In the genomic region with DNA sequence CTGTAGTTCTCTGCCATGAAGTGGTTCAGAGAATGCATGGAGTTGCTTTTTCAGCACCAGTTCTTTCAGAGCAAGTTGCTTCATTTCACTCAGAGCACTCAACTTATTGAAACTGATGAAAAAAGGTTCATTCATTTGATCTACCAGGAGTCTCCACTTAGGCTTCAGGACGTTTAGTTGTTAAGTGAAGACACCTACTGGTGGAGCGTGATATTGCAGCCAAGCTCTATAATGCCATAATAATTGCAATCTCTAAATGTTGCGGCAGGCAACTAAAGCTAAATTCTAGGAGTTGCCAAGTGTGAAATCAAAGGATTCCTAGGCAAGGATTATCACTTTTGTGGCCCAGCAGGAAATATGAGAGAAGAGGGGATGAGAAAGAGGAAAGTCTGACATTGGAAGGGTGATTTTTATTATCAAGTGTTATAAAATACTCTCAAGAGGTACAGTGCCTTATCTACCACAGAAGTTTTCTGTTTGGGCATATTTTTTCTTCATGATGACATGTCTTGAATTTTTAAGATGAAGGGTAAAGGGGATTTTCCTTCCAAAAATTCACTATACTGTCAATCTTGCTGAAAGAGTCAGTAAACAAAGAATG, we compare ENCODE assay signal across 8 cellular contexts.
DNase-seq lines count a peak whose midpoint lies in the region; ATAC-seq, FAIRE-seq and TF ChIP-seq lines count a peak whose summit lies in the region.

No MANE protein-coding gene starts in this region.

- no peak for ATAC-seq in HG02840 (IDR thresholded peaks at IDR 0.05; ENCODE audit: low FRiP score, unreplicated experiment)

- peak; percentile 50 for DNase-seq in AG10803 (ENCODE audit: low read depth)
- peak; percentile 67 for DNase-seq in SK-MEL-5 (ENCODE audit: low read depth, low spot score)
- peak; percentile 66 for DNase-seq in fibroblast of the aortic adventitia (ENCODE audit: low read depth)
- DNase-seq in stimulated activated CD4-positive, alpha-beta T cell treated with anti-CD3 and anti-CD28 coated beads, TNF-alpha, amount 100 ng/mL, for 48 hours (ENCODE audit: low read depth in 3 of 3) = peak; percentile 9 to 41 (median 27)
- no peak for DNase-seq in NCI-H187 (lab: John Stamatoyannopoulos, UW)
- no peak for DNase-seq in H54 (ENCODE audit: insufficient read length, low spot score)

- TF ChIP-seq CTCF in AG10803 (conservative IDR thresholded peaks at IDR 0.05; ENCODE audit: low read length) (peak; percentile 64), GM12872 (IDR thresholded peaks at IDR 0.05; ENCODE audit: insufficient read depth, low read depth, low read length) (peak; percentile 79), fibroblast of the aortic adventitia (IDR thresholded peaks at IDR 0.05; ENCODE audit: insufficient read depth, low read length) (peak; percentile 78)

- no peak overlapping the region for H3K4me3 ChIP-seq in AG10803 (ENCODE audit: low read length)
- H3K4me3 ChIP-seq in fibroblast of the aortic adventitia (ENCODE audit: low read depth, low read length) = no peak overlapping the region

- in situ Hi-C loops in SK-MEL-5 (cut with HindIII; ENCODE audit: low pct_unique_long_range_greater_than_20kb, low sequenced_read_pairs) = no loop called here

- no peak for FAIRE-seq in H54 (lab: Jason Lieb, UNC)

- no peak for TF ChIP-seq POLR2A in H54 (IDR thresholded peaks at IDR 0.05; ENCODE audit: low read depth, low read length)

Comparison
In these comparisons a context has a peak if more than half of its experiments do, and no peak if none do; other contexts are left out.
1. DNase-seq: peak in AG10803 (single experiment), SK-MEL-5 (single experiment), fibroblast of the aortic adventitia (single experiment) and stimulated activated CD4-positive, alpha-beta T cell treated with anti-CD3 and anti-CD28 coated beads, TNF-alpha, amount 100 ng/mL, for 48 hours (3 of 3); none in NCI-H187 (0 of 2) and H54 (single experiment).
2. Peak in every context shown above with its lines, with median percentiles within 50 percentile points of each other: CTCF ChIP-seq.